ENCODE assay signal across 9 cellular contexts in the genomic region with DNA sequence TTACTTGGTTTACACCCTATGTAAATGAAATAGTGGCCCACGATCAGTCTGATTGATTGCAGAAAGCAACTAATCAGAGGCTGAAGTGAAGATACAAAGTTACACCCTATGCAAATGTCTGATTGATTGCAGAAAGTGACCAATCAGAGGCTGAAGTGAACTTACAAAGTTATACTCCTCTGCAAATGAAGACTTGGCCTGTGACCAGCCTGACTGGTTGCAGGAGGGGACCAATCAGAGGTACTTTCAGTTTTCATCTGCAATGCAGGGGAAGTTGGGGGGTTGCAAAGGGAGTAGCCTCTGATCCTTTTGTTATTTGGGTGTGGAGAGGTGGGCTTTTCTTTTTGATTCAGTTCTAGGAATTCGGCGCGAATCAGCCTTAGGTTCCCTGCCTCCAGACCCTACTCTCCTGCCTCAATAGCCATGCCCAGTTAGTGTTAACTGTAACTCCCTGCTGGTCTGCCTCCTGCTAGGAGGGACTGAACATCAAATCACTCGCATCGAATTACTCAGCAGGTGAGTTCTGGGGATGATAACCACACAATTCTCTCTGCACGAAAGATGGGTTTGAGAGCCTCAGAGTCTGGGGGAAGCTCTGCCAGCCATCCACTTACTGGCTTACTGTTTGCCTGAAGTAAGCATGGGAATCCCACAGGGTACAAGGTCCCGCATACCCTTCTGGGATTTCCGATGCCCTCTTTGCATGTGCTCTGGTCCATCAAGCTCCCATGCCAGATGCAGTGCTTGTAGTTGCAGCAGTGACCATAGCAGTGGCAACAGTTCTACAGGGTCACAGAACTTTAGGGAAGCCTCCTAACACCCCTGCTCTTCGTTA. TPM values are rescaled to one million over a fixed set of nuclear protein-coding genes. Genes with fewer than 3 reads are reported as not detected.
A peak's percentile ranks its signal among the peaks of the same experiment; 100 is the strongest.
DNase-seq lines count a peak whose midpoint lies in the region; ATAC-seq and TF ChIP-seq lines count a peak whose summit lies in the region.
"Had no signal": no experiment of that assay in that cellular context is flagged by ENCODE, and none has a peak within 500 bp of the region (broad histone marks: within the 10 kb centered on the region; RNA-seq: fewer than 3 reads in every experiment).

No MANE protein-coding gene starts in this region.

- H4K20me1 ChIP-seq in DND-41 (ENCODE audit: insufficient read depth, low read length) = no peaks in the 10 kb centered on the region

- ATAC-seq in DND-41 (ENCODE audit: insufficient read depth, low read depth) (peak; percentile 62; the same call in 2 of the 3 replicates), HG02763 (IDR thresholded peaks at IDR 0.05; ENCODE audit: unreplicated experiment) (peak; percentile 51)

- DNase-seq in DND-41 (peak; percentile 12), NCI-H2227 (lab: John Stamatoyannopoulos, UW; ENCODE audit: unreplicated experiment) (no peak), HT-29 (ENCODE audit: low spot score) (no peak), NCI-H187 (lab: John Stamatoyannopoulos, UW) (no peak)
- peak; percentile 31 for DNase-seq in activated CD8-positive, alpha-beta memory T cell treated with anti-CD3 and anti-CD28 coated beads, Interleukin-2, amount 50 U/mL, for 4 hours

- H3K27ac ChIP-seq in DND-41 (ENCODE audit: low read length) (no peak overlapping the region), iPS-18a (ENCODE audit: low read length) (no peak overlapping the region), urinary bladder (ENCODE audit: low read depth) (no peak overlapping the region)

- peak overlapping the region; percentile 51 for H2AFZ ChIP-seq in DND-41 (ENCODE audit: low read depth, low read length)

- H3K4me3 ChIP-seq in DND-41 (ENCODE audit: low read depth in 1 of 2, low read length in 2 of 2) (no peak overlapping the region), iPS-18a (ENCODE audit: low read length) (peak overlapping the region; percentile 38), urinary bladder (ENCODE audit: low read depth, low read length) (peak overlapping the region; percentile 13)
- H3K4me3 ChIP-seq: HAP-1 had no signal

- H3K79me2 ChIP-seq in DND-41 (ENCODE audit: insufficient read depth, low read length) = no peaks in the 10 kb centered on the region

- peaks cover 9% of the 10 kb centered on the region; the same call in 1 of the 2 replicates for H3K4me1 ChIP-seq in DND-41 (ENCODE audit: insufficient read depth, low read length)
- H3K4me1 ChIP-seq in iPS-18a (ENCODE audit: control insufficient read depth, low read depth, low read length) = peaks cover 12% of the 10 kb centered on the region
- H3K4me1 ChIP-seq in urinary bladder (ENCODE audit: insufficient read depth) = no peaks in the 10 kb centered on the region
- H3K4me1 ChIP-seq: HAP-1 had no signal

- H3K9me3 ChIP-seq in DND-41 (ENCODE audit: insufficient read depth, low read length, severe bottlenecking) (no peaks in the 10 kb centered on the region), iPS-18a (ENCODE audit: control insufficient read depth, low read depth, low read length) (no peaks in the 10 kb centered on the region)
- H3K9me3 ChIP-seq: HAP-1 had no signal

- H3K9ac ChIP-seq in DND-41 (ENCODE audit: low read depth, low read length) (no peak overlapping the region), iPS-18a (ENCODE audit: low read length) (no peak overlapping the region)

- H3K36me3 ChIP-seq in DND-41 (ENCODE audit: insufficient read depth, low read length) (no peaks in the 10 kb centered on the region), iPS-18a (ENCODE audit: control insufficient read depth, low read depth, low read length) (no peaks in the 10 kb centered on the region), urinary bladder (ENCODE audit: insufficient read depth) (no peaks in the 10 kb centered on the region)
- H3K36me3 ChIP-seq: HAP-1 had no signal

- H3K4me2 ChIP-seq in DND-41 (ENCODE audit: insufficient read depth, low read length) = 0 out of 2 replicates have a peak overlapping the region, but pooled peaks have one; percentile 10

- 50% methylated on average over 10 of the region's 10 CpGs for WGBS in urinary bladder

- TF ChIP-seq CTCF in DND-41 (IDR thresholded peaks at IDR 0.05; ENCODE audit: borderline replicate concordance, extremely low read depth, low read length, poor library complexity, severe bottlenecking) = no peak

- H3K27me3 ChIP-seq in DND-41 (ENCODE audit: insufficient read depth, low read length, poor library complexity) (no peaks in the 10 kb centered on the region), iPS-18a (ENCODE audit: control insufficient read depth, insufficient read depth, low read length) (no peaks in the 10 kb centered on the region)

RNA-seq across cellular contexts. Expression of a gene that starts 7.5 kb away (rescaled TPM):
- 0.69 TPM for total RNA-seq in urinary bladder
- 0.67 TPM for polyA plus RNA-seq in urinary bladder
- total RNA-seq in HT-29 (2014; rRNA removed; shearing (Covaris generic)) = 0.10 and 0.38 TPM in 2 replicates

RNA-seq across cellular contexts. Expression of a gene that starts 50.5 kb away (rescaled TPM):
- total RNA-seq in urinary bladder = 13.1 TPM
- 10.6 TPM for polyA plus RNA-seq in urinary bladder
- 8.3 and 10.4 TPM in 2 replicates for total RNA-seq in HT-29 (2014; rRNA removed; shearing (Covaris generic))

RNA-seq across cellular contexts. Expression of a gene that starts 55.5 kb away (rescaled TPM):
- 38.2 TPM for total RNA-seq in urinary bladder
- 54.5 TPM for polyA plus RNA-seq in urinary bladder
- 129 and 178 TPM in 2 replicates for total RNA-seq in HT-29 (2014; rRNA removed; shearing (Covaris generic))

Comparison
In these comparisons a context has a peak if more than half of its experiments do, and no peak if none do; other contexts are left out.
1. DNase-seq: peak in DND-41 (single experiment) and activated CD8-positive, alpha-beta memory T cell treated with anti-CD3 and anti-CD28 coated beads, Interleukin-2, amount 50 U/mL, for 4 hours (single experiment); none in NCI-H2227 (single experiment), HT-29 (single experiment) and NCI-H187 (0 of 2).
2. H3K4me3 ChIP-seq: peak in iPS-18a (single experiment) and urinary bladder (single experiment); none in DND-41 (0 of 2).